ENCODE assay signal across 17 cellular contexts in the genomic region with DNA sequence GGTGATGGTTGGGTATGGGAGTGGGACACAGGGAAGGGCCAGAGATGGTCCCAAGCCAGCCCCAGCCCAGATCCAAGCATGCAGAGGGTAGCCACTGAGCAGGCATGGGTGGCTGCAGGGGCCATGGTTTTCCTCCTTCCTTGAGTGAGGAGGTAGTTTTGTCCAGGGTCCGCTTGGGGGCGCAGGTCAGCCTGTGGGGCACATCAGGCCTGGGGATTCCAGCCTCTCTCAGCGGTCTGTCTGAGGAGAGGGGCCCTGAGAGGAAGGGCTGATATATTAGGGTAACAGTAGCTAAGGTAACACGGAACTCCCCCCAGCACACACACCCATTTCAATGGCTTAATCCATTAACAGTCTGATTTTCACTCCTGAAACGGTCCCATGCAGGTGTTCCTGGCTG. TPM values are rescaled to one million over a fixed set of nuclear protein-coding genes. Genes with fewer than 3 reads are reported as not detected.
A peak's percentile ranks its signal among the peaks of the same experiment; 100 is the strongest.
DNase-seq lines count a peak whose midpoint lies in the region; ATAC-seq and TF ChIP-seq lines count a peak whose summit lies in the region.
"Had no signal": no experiment of that assay in that cellular context is flagged by ENCODE, and none has a peak within 500 bp of the region (broad histone marks: within the 10 kb centered on the region; RNA-seq: fewer than 3 reads in every experiment).

No MANE protein-coding gene starts in this region.

- no peaks in the 10 kb centered on the region for H3K9me3 Mint-ChIP-seq in natural killer cell treated with Interleukin-12 subunit alpha and Interleukin-12 subunit beta and Interleukin-15 and Interleukin-18, amount 100 ng/mL, for 72 hours
- H3K9me3 Mint-ChIP-seq: brain had no signal

- DNase-seq in GM20000 (ENCODE audit: low spot score) (no peak), RWPE2 (ENCODE audit: low spot score) (no peak), fibroblast of pulmonary artery (ENCODE audit: low read depth) (no peak), NAMALWA (ENCODE audit: low spot score) (no peak)
- no peak for DNase-seq in natural killer cell treated with Interleukin-12 subunit alpha and Interleukin-12 subunit beta and Interleukin-15 and Interleukin-18, amount 100 ng/mL, for 72 hours (ENCODE audit: low spot score)
- no peak for DNase-seq in effector memory CD4-positive, alpha-beta T cell
- DNase-seq: activated naive CD4-positive, alpha-beta T cell; COR-L47; effector CD4-positive, alpha-beta T cell; midbrain; nucleus accumbens; SJCRH30; stimulated activated naive CD8-positive, alpha-beta T cell treated with anti-CD3 and anti-CD28 coated beads, Interleukin-15, Interleukin-2, amounts not matched to agents 100 U/mL and 50 U/mL, for 24 hours had no signal

- TF ChIP-seq CTCF in 22Rv1 (IDR thresholded peaks at IDR 0.05) (peak; percentile 36; the same call in 1 of the 2 replicates), GM20000 (IDR thresholded peaks at IDR 0.05; ENCODE audit: extremely low read depth, missing control alignments) (peak; percentile 31), RWPE2 (IDR thresholded peaks at IDR 0.05; ENCODE audit: poor library complexity, severe bottlenecking) (peak; percentile 17), fibroblast of pulmonary artery (IDR thresholded peaks at IDR 0.05; ENCODE audit: low read length, missing control alignments) (peak; percentile 9)

- no peaks in the 10 kb centered on the region for H3K4me1 Mint-ChIP-seq in natural killer cell treated with Interleukin-12 subunit alpha and Interleukin-12 subunit beta and Interleukin-15 and Interleukin-18, amount 100 ng/mL, for 72 hours (ENCODE audit: low read depth in 2 of 2)

- no peak overlapping the region for H3K4me3 Mint-ChIP-seq in natural killer cell treated with Interleukin-12 subunit alpha and Interleukin-12 subunit beta and Interleukin-15 and Interleukin-18, amount 100 ng/mL, for 72 hours
- H3K4me3 Mint-ChIP-seq: brain had no signal

- H3K27me3 ChIP-seq in RWPE2 (ENCODE audit: insufficient read depth, poor library complexity, severe bottlenecking): no peaks in the 10 kb centered on the region
- peaks cover 6% of the 10 kb centered on the region for H3K27me3 ChIP-seq in effector memory CD4-positive, alpha-beta T cell (replicated peaks; ENCODE audit: control insufficient read depth, insufficient read depth, low read length, poor library complexity, severe bottlenecking)
- H3K27me3 ChIP-seq: SJCRH30 had no signal

- H3K36me3 ChIP-seq in RWPE2 (ENCODE audit: low read depth): no peaks in the 10 kb centered on the region
- H3K36me3 ChIP-seq in effector memory CD4-positive, alpha-beta T cell (ENCODE audit: control insufficient read depth, insufficient read depth, low read length): no peaks in the 10 kb centered on the region
- H3K36me3 ChIP-seq: SJCRH30 had no signal

- H3K27ac ChIP-seq in 22Rv1: no peak overlapping the region
- H3K27ac ChIP-seq in RWPE2 (ENCODE audit: poor library complexity, severe bottlenecking): no peak overlapping the region
- no peak overlapping the region for H3K27ac ChIP-seq in effector memory CD4-positive, alpha-beta T cell (ENCODE audit: insufficient read depth, low read length, poor library complexity, severe bottlenecking)
- H3K27ac ChIP-seq: SJCRH30 had no signal

- H3K36me3 Mint-ChIP-seq in natural killer cell treated with Interleukin-12 subunit alpha and Interleukin-12 subunit beta and Interleukin-15 and Interleukin-18, amount 100 ng/mL, for 72 hours: no peaks in the 10 kb centered on the region
- H3K36me3 Mint-ChIP-seq: brain had no signal

- H3K27me3 Mint-ChIP-seq in natural killer cell treated with Interleukin-12 subunit alpha and Interleukin-12 subunit beta and Interleukin-15 and Interleukin-18, amount 100 ng/mL, for 72 hours: peaks cover 14 to 22% of the 10 kb centered on the region in 2 donors

- ATAC-seq in RWPE2 (ENCODE audit: low read depth): no peak
- ATAC-seq in natural killer cell treated with Interleukin-12 subunit alpha and Interleukin-12 subunit beta and Interleukin-15 and Interleukin-18, amount 100 ng/mL, for 72 hours: no peak
- no peak for ATAC-seq in HG02642 (IDR thresholded peaks at IDR 0.05; ENCODE audit: poor library complexity, unreplicated experiment)
- ATAC-seq: stimulated activated naive CD8-positive, alpha-beta T cell treated with anti-CD3 and anti-CD28 coated beads, Interleukin-15, Interleukin-2, amounts not matched to agents 100 U/mL and 50 U/mL, for 24 hours had no signal

- no peaks in the 10 kb centered on the region for H3K4me1 ChIP-seq in RWPE2 (ENCODE audit: insufficient read depth, poor library complexity, severe bottlenecking)
- no peaks in the 10 kb centered on the region for H3K4me1 ChIP-seq in effector memory CD4-positive, alpha-beta T cell (ENCODE audit: control insufficient read depth, insufficient read depth, low read length, poor library complexity, severe bottlenecking)
- H3K4me1 ChIP-seq: SJCRH30 had no signal

- no peak overlapping the region for H3K4me3 ChIP-seq in RWPE2 (ENCODE audit: severe bottlenecking)
- H3K4me3 ChIP-seq in fibroblast of pulmonary artery (replicated peaks; ENCODE audit: low read depth, low read length): no peak overlapping the region
- no peak overlapping the region for H3K4me3 ChIP-seq in effector memory CD4-positive, alpha-beta T cell (ENCODE audit: insufficient read depth, low read depth, low read length, poor library complexity, severe bottlenecking)
- H3K4me3 ChIP-seq: SJCRH30 had no signal

- H3K27ac Mint-ChIP-seq in natural killer cell treated with Interleukin-12 subunit alpha and Interleukin-12 subunit beta and Interleukin-15 and Interleukin-18, amount 100 ng/mL, for 72 hours: no peak overlapping the region
- H3K27ac Mint-ChIP-seq: brain had no signal

- H3K9me3 ChIP-seq in RWPE2 (ENCODE audit: severe bottlenecking): peaks cover 2% of the 10 kb centered on the region
- H3K9me3 ChIP-seq in effector memory CD4-positive, alpha-beta T cell (ENCODE audit: control insufficient read depth, low read length): no peaks in the 10 kb centered on the region
- H3K9me3 ChIP-seq: SJCRH30 had no signal

RNA-seq across cellular contexts. Expression of a gene that starts 22.7 kb away (rescaled TPM):
- not detected for total RNA-seq in natural killer cell treated with Interleukin-12 subunit alpha and Interleukin-12 subunit beta and Interleukin-15 and Interleukin-18, amount 100 ng/mL, for 72 hours
- total RNA-seq: urinary bladder had no signal
